Comparison of ENCODE assay signal across 14 cellular contexts in genomic region chr1:201307760-201308499, GRCh38. TPM values are rescaled to one million over a fixed set of nuclear protein-coding genes. Genes with fewer than 3 reads are reported as not detected.
DNase-seq lines count a peak whose midpoint lies in the region; ATAC-seq and TF ChIP-seq lines count a peak whose summit lies in the region.
"Had no signal": no experiment of that assay in that cellular context is flagged by ENCODE, and none has a peak within 500 bp of the region (broad histone marks: within the 10 kb centered on the region; RNA-seq: fewer than 3 reads in every experiment).

No MANE protein-coding gene starts in this region.

- H3K4me2 ChIP-seq in BLaER1: peak overlapping the region; percentile 17; the same call in 1 of the 2 replicates
- no peak overlapping the region for H3K4me2 ChIP-seq in neuronal stem cell (ENCODE audit: insufficient read depth, low read length, poor library complexity, severe bottlenecking)

- H3K9me3 ChIP-seq in BLaER1: no peaks in the 10 kb centered on the region
- H3K9me3 ChIP-seq in neuronal stem cell (replicated peaks in 1 of 2; ENCODE audit: control insufficient read depth in 2 of 2, insufficient read depth in 1 of 2, low read depth in 1 of 2, low read length in 2 of 2): no peaks in the 10 kb centered on the region
- no peaks in the 10 kb centered on the region for H3K9me3 ChIP-seq in T-helper 17 cell (ENCODE audit: control insufficient read depth, low read length, poor library complexity, severe bottlenecking)
- no peaks in the 10 kb centered on the region for H3K9me3 ChIP-seq in ascending aorta
- H3K9me3 ChIP-seq: thoracic aorta had no signal

- no peak overlapping the region for H3K4ac ChIP-seq in neuronal stem cell (ENCODE audit: low read length)

- H3K9me3 Mint-ChIP-seq in MCF 10A (ENCODE audit: unreplicated experiment): no peaks in the 10 kb centered on the region
- H3K9me3 Mint-ChIP-seq: T-helper 2 cell treated with Interferon-gamma antibody and Interleukin-4, amounts not matched to agents 5 μg/mL and 100 μg/mL, for 36 hours had no signal

- no peak overlapping the region for H2BK120ac ChIP-seq in neuronal stem cell (ENCODE audit: low read depth, low read length)

- peak overlapping the region; percentile 62 for H3K18ac ChIP-seq in neuronal stem cell (ENCODE audit: low read length)

- H3K23ac ChIP-seq in neuronal stem cell (ENCODE audit: low read depth, low read length, poor library complexity): no peak overlapping the region

- no peak overlapping the region for H2AFZ ChIP-seq in neuronal stem cell (ENCODE audit: low read length)

- no peak overlapping the region for H4K8ac ChIP-seq in neuronal stem cell (ENCODE audit: low read depth, low read length)

- peak overlapping the region; percentile 74; the same call in 1 of the 2 replicates for H3K27ac ChIP-seq in BLaER1
- H3K27ac ChIP-seq in neuronal stem cell (replicated peaks; ENCODE audit: low read length): no peak overlapping the region
- no peak overlapping the region for H3K27ac ChIP-seq in ascending aorta
- H3K27ac ChIP-seq: thoracic aorta had no signal

- H2AK5ac ChIP-seq in neuronal stem cell (ENCODE audit: low read depth, low read length): no peak overlapping the region

- no peak overlapping the region for H3K14ac ChIP-seq in neuronal stem cell (ENCODE audit: low read length)

- H3K4me3 ChIP-seq in BLaER1: no peak overlapping the region
- H3K4me3 ChIP-seq in LNCaP clone FGC (ENCODE audit: low read depth, low read length): no peak overlapping the region
- no peak overlapping the region for H3K4me3 ChIP-seq in neuronal stem cell (ENCODE audit: low read length in 2 of 2)
- H3K4me3 ChIP-seq in ascending aorta: no peak overlapping the region
- H3K4me3 ChIP-seq: thoracic aorta had no signal

- H2BK15ac ChIP-seq in neuronal stem cell (ENCODE audit: low read length): no peak overlapping the region

- H3K9ac ChIP-seq in BLaER1 (no peak overlapping the region), neuronal stem cell (ENCODE audit: low read depth, low read length, poor library complexity) (no peak overlapping the region)

- H3K4me1 Mint-ChIP-seq in MCF 10A (ENCODE audit: insufficient read depth, unreplicated experiment): peaks cover 85% of the 10 kb centered on the region
- H3K4me1 Mint-ChIP-seq in T-helper 17 cell: peaks cover 2% of the 10 kb centered on the region

- peak overlapping the region; percentile 13 for H2BK5ac ChIP-seq in neuronal stem cell (ENCODE audit: low read length)

- H3K27me3 ChIP-seq in BLaER1 (no peaks in the 10 kb centered on the region), neuronal stem cell (ENCODE audit: control insufficient read depth in 3 of 3, insufficient read depth in 3 of 3, low read depth in 1 of 3, low read length in 3 of 3) (peaks cover 0 to 46% (median 0%) of the 10 kb centered on the region in 3 experiments), ascending aorta (no peaks in the 10 kb centered on the region)

- TSS peak; percentile 61 for BruUV-seq in MCF 10A (replicated peaks; lab: Mats Ljungman, UMichigan)

- no CpG with 5 or more reads among the region's 11 CpGs for WGBS in neuronal stem cell (ENCODE audit: extremely low coverage in 2 of 2, insufficient read length in 2 of 2, insufficient replicate concordance in 1 of 2), 2 donors

- POLR2A ChIA-PET in MCF 10A (lab: Yijun Ruan, JAX): interaction anchor here (0.8 to 42.9 kb wide), 13 partner anchors 9 to 638 kb away, joined by 3 to 3819 read pairs (median 4); partner anchors contain the start of genes DDX59, PKP1 and TMEM9

- H2BK12ac ChIP-seq in neuronal stem cell (ENCODE audit: low read length): peak overlapping the region; percentile 1

- TF ChIP-seq CTCF in LNCaP clone FGC (IDR thresholded peaks at IDR 0.05; ENCODE audit: control insufficient read depth, extremely low read depth, insufficient read depth) (no peak), MCF 10A (IDR thresholded peaks at IDR 0.05; ENCODE audit: unreplicated experiment) (no peak), ascending aorta (IDR thresholded peaks at IDR 0.05) (no peak)

- intact Hi-C loops in MCF 10A (cut with micrococcal nuclease): no loop called here
- intact Hi-C loops in ascending aorta (cut with DNase I): no loop called here

- no peak overlapping the region for H4K91ac ChIP-seq in neuronal stem cell (ENCODE audit: low read depth, low read length, poor library complexity)

- H3K4me1 ChIP-seq in BLaER1 (peaks cover 94% of the 10 kb centered on the region), neuronal stem cell (ENCODE audit: control insufficient read depth in 2 of 2, insufficient read depth in 1 of 2, low read depth in 1 of 2, low read length in 2 of 2) (peaks cover 0 to 14% of the 10 kb centered on the region in 2 donors), ascending aorta (no peaks in the 10 kb centered on the region)

- H4K20me1 ChIP-seq in BLaER1: no peaks in the 10 kb centered on the region

- H3K27ac Mint-ChIP-seq in MCF 10A (ENCODE audit: low read depth, unreplicated experiment): peak overlapping the region; percentile 97
- no peak overlapping the region for H3K27ac Mint-ChIP-seq in T-helper 17 cell
- H3K27ac Mint-ChIP-seq: T-helper 2 cell treated with Interferon-gamma antibody and Interleukin-4, amounts not matched to agents 5 μg/mL and 100 μg/mL, for 36 hours had no signal

- peak; percentile 85 for DNase-seq in LNCaP clone FGC (ENCODE audit: low read depth)
- DNase-seq in MCF 10A (ENCODE audit: unreplicated experiment): peak; percentile 94
- DNase-seq in neuronal stem cell (ENCODE audit: low spot score): no peak
- no peak for DNase-seq in T-helper 17 cell
- DNase-seq in ascending aorta (ENCODE audit: low spot score in 2 of 2): no peak
- DNase-seq: H7, hippocampal formation had no signal

- CTCF ChIA-PET in MCF 10A (lab: Yijun Ruan, JAX): interaction anchor here (0.7 to 26.0 kb wide), 21 partner anchors 9 to 205 kb away, joined by 3 to 474 read pairs (median 6); no protein-coding TSS in a partner anchor

- H3K36me3 Mint-ChIP-seq in MCF 10A (ENCODE audit: insufficient read depth, unreplicated experiment): peaks cover 5% of the 10 kb centered on the region
- H3K36me3 Mint-ChIP-seq in T-helper 17 cell (ENCODE audit: low read depth): no peaks in the 10 kb centered on the region

- no peaks in the 10 kb centered on the region for H3K27me3 Mint-ChIP-seq in MCF 10A (ENCODE audit: insufficient read depth, unreplicated experiment)
- peaks cover 53% of the 10 kb centered on the region for H3K27me3 Mint-ChIP-seq in T-helper 17 cell

- H3K79me1 ChIP-seq in neuronal stem cell (ENCODE audit: low read depth, low read length): no peaks in the 10 kb centered on the region

- H3K36me3 ChIP-seq in BLaER1: no peaks in the 10 kb centered on the region
- H3K36me3 ChIP-seq in neuronal stem cell (replicated peaks in 1 of 2; ENCODE audit: control insufficient read depth in 2 of 2, insufficient read depth in 2 of 2, low read length in 2 of 2): no peaks in the 10 kb centered on the region
- H3K36me3 ChIP-seq in ascending aorta: no peaks in the 10 kb centered on the region
- H3K36me3 ChIP-seq: thoracic aorta had no signal

- ATAC-seq in T-helper 17 cell: no peak
- no peak for ATAC-seq in HG03039 (IDR thresholded peaks at IDR 0.05; ENCODE audit: unreplicated experiment)
- no peak for ATAC-seq in GM21717 (IDR thresholded peaks at IDR 0.05; ENCODE audit: unreplicated experiment)

- H3K4me3 Mint-ChIP-seq in MCF 10A (ENCODE audit: unreplicated experiment) (peak overlapping the region; percentile 50), T-helper 17 cell (no peak overlapping the region)
- H3K4me3 Mint-ChIP-seq: T-helper 2 cell treated with Interferon-gamma antibody and Interleukin-4, amounts not matched to agents 5 μg/mL and 100 μg/mL, for 36 hours had no signal

RNA-seq across cellular contexts. Expression of gene PKP1, which starts 24.6 kb away (rescaled TPM):
- total RNA-seq in MCF 10A (2022): 0.30 and 0.32 TPM in 2 replicates
- 0.04 TPM for polyA plus RNA-seq in neuronal stem cell (2013, experiment 1 of 2)
- polyA plus RNA-seq in neuronal stem cell (2013, experiment 2 of 2): 0.03 TPM
- total RNA-seq in T-helper 17 cell: not detected
- not detected for total RNA-seq in ascending aorta
- total RNA-seq: activated CD8-positive, alpha-beta memory T cell treated with anti-CD3 and anti-CD28 coated beads for 36 hours; H7; LHCN-M2 had no signal

Comparison
In these comparisons a context has a peak if more than half of its experiments do, and no peak if none do; other contexts are left out.
1. DNase-seq: peak in LNCaP clone FGC (single experiment) and MCF 10A (single experiment); none in neuronal stem cell (single experiment), T-helper 17 cell (0 of 3) and ascending aorta (0 of 2).